ENCODE assay signal across 9 cellular contexts in genomic region chr19:34172661-34173144, GRCh38. TPM values are rescaled to one million over a fixed set of nuclear protein-coding genes. Genes with fewer than 3 reads are reported as not detected.
DNase-seq lines count a peak whose midpoint lies in the region; ATAC-seq, FAIRE-seq and TF ChIP-seq lines count a peak whose summit lies in the region.
"Had no signal": no experiment of that assay in that cellular context is flagged by ENCODE, and none has a peak within 500 bp of the region (broad histone marks: within the 10 kb centered on the region; RNA-seq: fewer than 3 reads in every experiment).

No MANE protein-coding gene starts in this region.

- TF ChIP-seq RAD21 in GM12878 (IDR thresholded peaks at IDR 0.05; ENCODE audit: insufficient read depth, low read depth, low read length): no peak

- intact Hi-C loops in GM12878 (cut with micrococcal nuclease; ENCODE audit: unreplicated experiment): loop anchor here (5.0 kb wide), 2 partner anchors 45 to 505 kb away; partner anchors contain the start of genes SCGB2B2 and ZNF302

- H3K9me2 ChIP-seq in GM23338 (ENCODE audit: insufficient read depth) (no peaks in the 10 kb centered on the region), Karpas-422 (replicated peaks; ENCODE audit: insufficient read depth, low read length) (no peaks in the 10 kb centered on the region)

- peak overlapping the region; percentile 99 for H3K27ac Mint-ChIP-seq in GM23338

- H3K27ac ChIP-seq in GM23338 (ENCODE audit: low read depth): peak overlapping the region; percentile 94
- peak overlapping the region; percentile 85 for H3K27ac ChIP-seq in Karpas-422 (ENCODE audit: low read length)
- H3K27ac ChIP-seq in GM12878 (ENCODE audit: control insufficient read depth, insufficient read depth): peak overlapping the region; percentile 99
- peak overlapping the region; percentile 67 for H3K27ac ChIP-seq in keratinocyte (ENCODE audit: control insufficient read depth, insufficient read depth, low read length)

- BruUV-seq in GM12878 (replicated peaks; lab: Mats Ljungman, UMichigan): no TSS peak

- SMC1A ChIA-PET in GM12878 (lab: Charles Lee; ENCODE audit: uncharacterized antibody, unreplicated experiment): no interaction called here

- ATAC-seq in GM23338 (peak; percentile 24), GM12878 (peak; percentile 25)

- TF ChIP-seq EP300 in GM12878 (IDR thresholded peaks at IDR 0.05; ENCODE audit: borderline replicate concordance in 1 of 2, control insufficient read depth in 1 of 2, low read depth in 2 of 2, low read length in 2 of 2): no peak

- H3K27me3 ChIP-seq in GM23338 (ENCODE audit: insufficient read depth) (no peaks in the 10 kb centered on the region), Karpas-422 (ENCODE audit: low read length) (no peaks in the 10 kb centered on the region), GM12878 (replicated peaks in 1 of 2; ENCODE audit: control insufficient read depth in 2 of 2, insufficient read depth in 2 of 2, low read length in 1 of 2) (no peaks in the 10 kb centered on the region), keratinocyte (ENCODE audit: control insufficient read depth, extremely low read depth, insufficient read depth, low read length) (no peaks in the 10 kb centered on the region)

- H3K4me1 ChIP-seq in GM23338 (ENCODE audit: insufficient read depth): peaks cover 31% of the 10 kb centered on the region
- H3K4me1 ChIP-seq in Karpas-422 (ENCODE audit: low read length): peaks cover 61% of the 10 kb centered on the region
- H3K4me1 ChIP-seq in GM12878 (ENCODE audit: control insufficient read depth, insufficient read depth, low read length): peaks cover 17% of the 10 kb centered on the region
- H3K4me1 ChIP-seq in keratinocyte (ENCODE audit: control insufficient read depth, extremely low read depth, insufficient read depth, low read length): peaks cover 31% of the 10 kb centered on the region

- H3K9me3 ChIP-seq in Karpas-422 (ENCODE audit: low read length): no peaks in the 10 kb centered on the region
- H3K9me3 ChIP-seq in GM12878 (replicated peaks; ENCODE audit: control insufficient read depth, insufficient read depth, low read length): no peaks in the 10 kb centered on the region; the same call in 2 of the 3 replicates
- H3K9me3 ChIP-seq in keratinocyte (ENCODE audit: control insufficient read depth, low read depth, low read length): no peaks in the 10 kb centered on the region

- TF ChIP-seq POLR2A in GM12878 (IDR thresholded peaks at IDR 0.05; ENCODE audit: low read depth, low read length): no peak

- peaks cover 39% of the 10 kb centered on the region for H4K20me1 ChIP-seq in GM23338 (replicated peaks; ENCODE audit: insufficient read depth)
- H4K20me1 ChIP-seq in Karpas-422 (ENCODE audit: insufficient read depth, low read depth, low read length): peaks cover 22% of the 10 kb centered on the region
- H4K20me1 ChIP-seq in GM12878 (ENCODE audit: control insufficient read depth, insufficient read depth): no peaks in the 10 kb centered on the region
- H4K20me1 ChIP-seq in keratinocyte (ENCODE audit: control insufficient read depth, extremely low read depth, insufficient read depth, low read length): peaks cover 8% of the 10 kb centered on the region

- peaks cover 30% of the 10 kb centered on the region for H3K4me1 Mint-ChIP-seq in GM23338

- CTCF ChIA-PET in GM12878 (lab: Yijun Ruan, JAX): interaction anchor here (1.2 to 1.7 kb wide), 3 partner anchors 12 to 187 kb away, joined by 3 to 4 read pairs (median 3); no protein-coding TSS in a partner anchor

- H3K27me3 Mint-ChIP-seq in GM23338 (ENCODE audit: insufficient read depth, low read depth, poor library complexity): peaks cover 12% of the 10 kb centered on the region

- WGBS in GM12878 (ENCODE audit: insufficient coverage, insufficient replicate concordance, low lambda C conversion rate, missing lambda C conversion rate): under 1% methylated on average over 40 of the region's 55 CpGs

- POLR2A ChIA-PET in GM12878 (lab: Charles Lee): interaction anchor here (1.1 to 2.1 kb wide), 3 partner anchors 45 to 187 kb away, joined by 3 to 10 read pairs (median 5); no protein-coding TSS in a partner anchor

- no peak overlapping the region for H2AFZ ChIP-seq in GM23338
- H2AFZ ChIP-seq in Karpas-422 (ENCODE audit: low read length): no peak overlapping the region
- peak overlapping the region; percentile 83 for H2AFZ ChIP-seq in GM12878 (ENCODE audit: control insufficient read depth, low read depth, low read length)
- peak overlapping the region; percentile 95 for H2AFZ ChIP-seq in keratinocyte (ENCODE audit: control insufficient read depth, low read length)

- H3K79me2 ChIP-seq in GM23338 (replicated peaks; ENCODE audit: insufficient read depth) (peaks cover 53% of the 10 kb centered on the region), Karpas-422 (ENCODE audit: low read length) (peaks cover 54% of the 10 kb centered on the region), GM12878 (ENCODE audit: control insufficient read depth, insufficient read depth, low read length) (peaks cover 61% of the 10 kb centered on the region), keratinocyte (ENCODE audit: control insufficient read depth, insufficient read depth, low read length) (peaks cover 53% of the 10 kb centered on the region)

- H3K4me3 ChIP-seq in GM23338 (peak overlapping the region; percentile 63), Karpas-422 (ENCODE audit: low read length) (peak overlapping the region; percentile 80), GM12878 (peak overlapping the region; percentile 80), keratinocyte (ENCODE audit: control insufficient read depth in 2 of 3, extremely low read depth in 1 of 3, insufficient read depth in 2 of 3, low read depth in 1 of 3, low read length in 3 of 3) (peak overlapping the region; percentile 68 to 98 (median 83))

- H3K4me2 ChIP-seq in GM23338 (peak overlapping the region; percentile 80), Karpas-422 (ENCODE audit: low read depth, low read length, poor library complexity, severe bottlenecking) (peak overlapping the region; percentile 69), GM12878 (ENCODE audit: control insufficient read depth, insufficient read depth) (peak overlapping the region; percentile 43), keratinocyte (ENCODE audit: control insufficient read depth, extremely low read depth, insufficient read depth, low read depth, low read length) (peak overlapping the region; percentile 98)

- dilution Hi-C loops in keratinocyte (cut with MboI; ENCODE audit: extremely low pct_ligation_motif_present, low sequenced_read_pairs): no loop called here

- TF ChIP-seq CTCF in GM23338 (conservative IDR thresholded peaks at IDR 0.05; ENCODE audit: low read depth in 2 of 2): no peak
- no peak for TF ChIP-seq CTCF in GM12878 (IDR thresholded peaks at IDR 0.05 in 2 of 3, conservative IDR thresholded peaks at IDR 0.05 in 1 of 3; ENCODE audit: control insufficient read depth in 2 of 3, extremely low read depth in 1 of 3, insufficient read depth in 1 of 3, low read depth in 3 of 3, low read length in 3 of 3)
- no peak for TF ChIP-seq CTCF in keratinocyte (optimal IDR thresholded peaks at IDR 0.05 in 1 of 3, IDR thresholded peaks at IDR 0.05 in 1 of 3, conservative IDR thresholded peaks at IDR 0.05 in 1 of 3; ENCODE audit: extremely low read depth in 1 of 3, insufficient read depth in 2 of 3, low read length in 3 of 3)

- RAD21 ChIA-PET in GM12878 (lab: Charles Lee; ENCODE audit: unreplicated experiment): interaction anchor here (1.2 kb wide), 1 partner anchor 45 kb away, joined by 5 read pairs; no protein-coding TSS in a partner anchor

- no peaks in the 10 kb centered on the region for H3K36me3 ChIP-seq in GM23338 (ENCODE audit: insufficient read depth)
- peaks cover 17% of the 10 kb centered on the region for H3K36me3 ChIP-seq in Karpas-422 (ENCODE audit: insufficient read depth, low read length)
- no peaks in the 10 kb centered on the region for H3K36me3 ChIP-seq in GM12878 (ENCODE audit: control insufficient read depth in 2 of 2, insufficient read depth in 2 of 2, low read length in 1 of 2)
- H3K36me3 ChIP-seq in keratinocyte (ENCODE audit: control insufficient read depth in 2 of 2, extremely low read depth in 1 of 2, insufficient read depth in 2 of 2, low read length in 2 of 2): no peaks in the 10 kb centered on the region

- peaks cover 21% of the 10 kb centered on the region for H3K36me3 Mint-ChIP-seq in GM23338 (ENCODE audit: low read depth)

- peaks cover 3% of the 10 kb centered on the region; the same call in 1 of the 3 replicates for H3K9me3 Mint-ChIP-seq in GM23338

- H3K4me3 Mint-ChIP-seq in GM23338: peak overlapping the region; percentile 91

- DNase-seq in DMS 273 (lab: John Stamatoyannopoulos, UW; ENCODE audit: unreplicated experiment) (peak; percentile 74), DMS 273 treated with DMSO at 0.1 percent for 48 hours (lab: John Stamatoyannopoulos, UW) (no peak), GM23338 (ENCODE audit: low spot score) (no peak), Karpas-422 (no peak), GM12878 (ENCODE audit: low read depth, low spot score) (no peak), keratinocyte (ENCODE audit: low read depth, low spot score) (no peak), glomerular visceral epithelial cell (ENCODE audit: extremely low spot score) (no peak)
- DNase-seq in stimulated activated CD8-positive, alpha-beta memory T cell treated with anti-CD3 and anti-CD28 coated beads, Interleukin-15, amount 100 ng/mL, for 48 hours (ENCODE audit: low read depth in 2 of 2): peak; percentile 11 to 13

- in situ Hi-C loops in GM12878 (cut with MboI): no loop called here

- peaks cover 3% of the 10 kb centered on the region; the same call in 1 of the 2 replicates for H3F3A ChIP-seq in GM23338 (replicated peaks; ENCODE audit: low read depth)

- H3K9ac ChIP-seq in Karpas-422 (ENCODE audit: low read length) (peak overlapping the region; percentile 95), GM12878 (ENCODE audit: control insufficient read depth, insufficient read depth, low read length) (peak overlapping the region; percentile 96), keratinocyte (ENCODE audit: control insufficient read depth, extremely low read depth, insufficient read depth, low read length) (peak overlapping the region; percentile 98)

- FAIRE-seq in GM12878 (lab: Jason Lieb, UNC) (no peak), keratinocyte (lab: Jason Lieb, UNC) (no peak)
- FAIRE-seq: A204.1 had no signal

- peaks cover 2% of the 10 kb centered on the region for H3K9me1 ChIP-seq in keratinocyte (ENCODE audit: control insufficient read depth, extremely low read depth, insufficient read depth, low read length)

RNA-seq across cellular contexts. Expression of gene LSM14A, which starts 0.4 kb away (rescaled TPM):
- 148 and 166 TPM in 2 replicates for total RNA-seq in GM23338 (2014; rRNA removed; shearing (Covaris generic))
- 98.8 and 109 TPM in 2 replicates for polyA plus RNA-seq in GM23338 (2016; fragmentation: Nextera tagmentation; extraction: Ambion mirVana)
- total RNA-seq in Karpas-422 (2014; rRNA removed; shearing (Covaris generic); ENCODE audit: low replicate concordance): 171 and 205 TPM in 2 replicates
- total RNA-seq in GM12878 (2013; cell fraction: nucleolus; rRNA removed): 121 and 123 TPM in 2 replicates
- 59.9 and 78.5 TPM in 2 replicates for total RNA-seq in GM12878 (2014; rRNA removed)
- 86.0 and 94.1 TPM in 2 replicates for total RNA-seq in GM12878 (2014; rRNA removed; fragmentation: Illumina TruSeq; extraction: Trizol)
- total RNA-seq in GM12878 (2021): 78.2 and 89.5 TPM in 2 replicates
- polyA plus RNA-seq in GM12878 (2011; ENCODE audit: low read depth): 48.0 TPM
- 131 and 153 TPM in 2 replicates for polyA plus RNA-seq in GM12878 (2011; rRNA removed)
- 126 and 140 TPM in 2 replicates for polyA plus RNA-seq in GM12878 (2011; cell fraction: cytosol; rRNA removed)
- polyA plus RNA-seq in GM12878 (2011; cell fraction: nucleus; rRNA removed): 58.4 and 80.7 TPM in 2 replicates
- 92.8 and 111 TPM in 2 replicates for polyA plus RNA-seq in GM12878 (2012)
- 85.8 and 106 TPM in 2 replicates for polyA plus RNA-seq in GM12878 (2014; fragmentation: Illumina TruSeq; extraction: Trizol)
- polyA plus RNA-seq in GM12878 (2014; fragmentation: Nextera tagmentation; extraction: Ambion mirVana): 10 to 100 TPM; 21.9 to 31.1 TPM
- 193 and 198 TPM in 2 replicates for polyA plus RNA-seq in GM12878 (2014; rRNA removed)
- polyA plus RNA-seq in GM12878 (2016; fragmentation: Nextera tagmentation; extraction: Ambion mirVana): 10 to 100 TPM; 93.0 to 100.0 TPM
- 151 and 214 TPM in 2 replicates for polyA minus RNA-seq in GM12878 (2011; rRNA and poly(A)+ RNA removed)
- 48.6 and 58.8 TPM in 2 replicates for polyA minus RNA-seq in GM12878 (2011; cell fraction: cytosol; rRNA and poly(A)+ RNA removed)
- polyA minus RNA-seq in GM12878 (2011; cell fraction: nucleus; rRNA and poly(A)+ RNA removed): 81.7 and 156 TPM in 2 replicates
- polyA plus RNA-seq in keratinocyte: 77.8 to 103 TPM (median 78.4 TPM) in 3 replicates
- 101 TPM for polyA plus RNA-seq in keratinocyte (2011; ENCODE audit: low read depth)
- polyA plus RNA-seq in keratinocyte (2011; cell fraction: cytosol; rRNA removed): 62.1 and 94.2 TPM in 2 replicates
- polyA plus RNA-seq in keratinocyte (2011; cell fraction: nucleus; rRNA removed): 50.3 and 52.6 TPM in 2 replicates
- polyA plus RNA-seq in keratinocyte (2012; ENCODE audit: low replicate concordance): 64.6 and 90.1 TPM in 2 replicates
- 77.1 to 125 TPM (median 119 TPM) in 3 replicates for polyA minus RNA-seq in keratinocyte
- 81.9 TPM for polyA minus RNA-seq in keratinocyte (2011; cell fraction: cytosol; rRNA and poly(A)+ RNA removed)
- polyA minus RNA-seq in keratinocyte (2011; cell fraction: nucleus; rRNA and poly(A)+ RNA removed): 39.0 and 56.3 TPM in 2 replicates

Comparison
In these comparisons a context has a peak if more than half of its experiments do, and no peak if none do; other contexts are left out.
1. DNase-seq: peak in DMS 273 (single experiment) and stimulated activated CD8-positive, alpha-beta memory T cell treated with anti-CD3 and anti-CD28 coated beads, Interleukin-15, amount 100 ng/mL, for 48 hours (2 of 2); none in DMS 273 treated with DMSO at 0.1 percent for 48 hours (single experiment), GM23338 (single experiment), Karpas-422 (single experiment), GM12878 (single experiment), keratinocyte (single experiment) and glomerular visceral epithelial cell (single experiment).
2. H2AFZ ChIP-seq: peak in GM12878 (single experiment) and keratinocyte (single experiment); none in GM23338 (single experiment) and Karpas-422 (single experiment).
3. H3K4me2 ChIP-seq: peak in every context shown above with its lines; median percentile 98 in keratinocyte; 80 in GM23338; 69 in Karpas-422; 43 in GM12878.
4. Peak in every context shown above with its lines, with median percentiles within 50 percentile points of each other: H3K27ac ChIP-seq, H3K4me3 ChIP-seq and H3K9ac ChIP-seq.